Comparison of ENCODE assay signal across 13 cellular contexts in genomic region chr12:64650762-64651161, GRCh38. TPM values are rescaled to one million over a fixed set of nuclear protein-coding genes. Genes with fewer than 3 reads are reported as not detected.
DNase-seq lines count a peak whose midpoint lies in the region; ATAC-seq and TF ChIP-seq lines count a peak whose summit lies in the region.
"Had no signal": no experiment of that assay in that cellular context is flagged by ENCODE, and none has a peak within 500 bp of the region (broad histone marks: within the 10 kb centered on the region; RNA-seq: fewer than 3 reads in every experiment).

No MANE protein-coding gene starts in this region.

- no peak overlapping the region for H3K27ac ChIP-seq in CD4-positive, alpha-beta T cell (ENCODE audit: low read depth, low read length)
- H3K27ac ChIP-seq in Karpas-422 (ENCODE audit: low read length) (peak overlapping the region; percentile 59), esophagus muscularis mucosa (replicated peaks in 1 of 4) (peak overlapping the region; percentile 47 to 69 (median 56))

- H4K20me1 ChIP-seq in Karpas-422 (ENCODE audit: insufficient read depth, low read depth, low read length), result no peaks in the 10 kb centered on the region

- peak overlapping the region; percentile 48 for H3K27ac Mint-ChIP-seq in CD4-positive, alpha-beta T cell
- H3K27ac Mint-ChIP-seq in nephron progenitor cell, result peak overlapping the region; percentile 44

- POLR2A ChIA-PET in CD4-positive, alpha-beta T cell (lab: Charles Lee), result interaction anchor here (1.1 to 2.1 kb wide), 2 partner anchors 10 to 28 kb away, joined by 3 to 8 read pairs; no protein-coding TSS in a partner anchor

- H3K9me3 Mint-ChIP-seq in CD4-positive, alpha-beta T cell, result no peaks in the 10 kb centered on the region
- no peaks in the 10 kb centered on the region for H3K9me3 Mint-ChIP-seq in nephron progenitor cell
- H3K9me3 Mint-ChIP-seq: activated T-cell treated with anti-CD3 and anti-CD28 coated beads, Interleukin-2, amount 50 U/mL, for 4 hours had no signal

- H3K36me3 ChIP-seq in Karpas-422 (ENCODE audit: insufficient read depth, low read length) (no peaks in the 10 kb centered on the region), esophagus muscularis mucosa (no peaks in the 10 kb centered on the region)

- TF ChIP-seq EP300 in esophagus muscularis mucosa (IDR thresholded peaks at IDR 0.05), result no peak

- peaks cover 79% of the 10 kb centered on the region for H3K4me1 Mint-ChIP-seq in CD4-positive, alpha-beta T cell (ENCODE audit: low read depth)
- H3K4me1 Mint-ChIP-seq in nephron progenitor cell, result peaks cover 23% of the 10 kb centered on the region

- intact Hi-C loops in CD4-positive, alpha-beta T cell (cut with DNase I, micrococcal nuclease), result loop anchor here in 1 of 2 experiments (5.0 kb wide), 2 partner anchors 38 to 42 kb away; partner anchors contain the start of gene RASSF3
- intact Hi-C loops in esophagus muscularis mucosa (cut with DNase I), result no loop called here

- peaks cover 95% of the 10 kb centered on the region for H3K79me2 ChIP-seq in Karpas-422 (ENCODE audit: low read length)

- no peaks in the 10 kb centered on the region for H3K9me2 ChIP-seq in Karpas-422 (replicated peaks; ENCODE audit: insufficient read depth, low read length)

- no peak overlapping the region for H2AFZ ChIP-seq in Karpas-422 (ENCODE audit: low read length)

- no peak for DNase-seq in CD4-positive, alpha-beta T cell
- DNase-seq in Karpas-422 (no peak), esophagus muscularis mucosa (ENCODE audit: extremely low spot score) (no peak), nephron progenitor cell (no peak), NCI-H748 (lab: John Stamatoyannopoulos, UW; ENCODE audit: unreplicated experiment) (no peak), Kasumi-1 (lab: John Stamatoyannopoulos, UW) (no peak), NCI-H526 (lab: John Stamatoyannopoulos, UW) (no peak)
- no peak for DNase-seq in activated CD4-positive, alpha-beta T cell treated with anti-CD3 and anti-CD28 coated beads for 1 hour
- DNase-seq: activated T-cell treated with anti-CD3 and anti-CD28 coated beads, Interleukin-2, amount 50 U/mL, for 4 hours; cerebellar nuclear complex; NCI-H1930; posterior cingulate gyrus; T1000 had no signal

- peak overlapping the region; percentile 48 for H3K4me3 Mint-ChIP-seq in CD4-positive, alpha-beta T cell
- no peak overlapping the region for H3K4me3 Mint-ChIP-seq in nephron progenitor cell
- H3K4me3 Mint-ChIP-seq: activated T-cell treated with anti-CD3 and anti-CD28 coated beads, Interleukin-2, amount 50 U/mL, for 4 hours had no signal

- no peaks in the 10 kb centered on the region for H3K9me3 ChIP-seq in CD4-positive, alpha-beta T cell (ENCODE audit: control insufficient read depth, low read length)
- H3K9me3 ChIP-seq in Karpas-422 (ENCODE audit: low read length), result no peaks in the 10 kb centered on the region
- H3K9me3 ChIP-seq in esophagus muscularis mucosa, result no peaks in the 10 kb centered on the region

- TF ChIP-seq CTCF in CD4-positive, alpha-beta T cell (IDR thresholded peaks at IDR 0.05), result no peak
- TF ChIP-seq CTCF in esophagus muscularis mucosa (IDR thresholded peaks at IDR 0.05) (no peak), nephron progenitor cell (IDR thresholded peaks at IDR 0.05) (no peak)

- H3K4me2 ChIP-seq in Karpas-422 (ENCODE audit: low read depth, low read length, poor library complexity, severe bottlenecking), result peak overlapping the region; percentile 54

- H3K4me1 ChIP-seq in Karpas-422 (ENCODE audit: low read length), result peaks cover 66% of the 10 kb centered on the region
- peaks cover 29 to 83% (median 74%) of the 10 kb centered on the region in 4 donors for H3K4me1 ChIP-seq in esophagus muscularis mucosa

- ATAC-seq in CD4-positive, alpha-beta T cell (ENCODE audit: poor library complexity), result no peak
- ATAC-seq: activated T-cell treated with anti-CD3 and anti-CD28 coated beads, Interleukin-2, amount 50 U/mL, for 4 hours had no signal

- H3K36me3 Mint-ChIP-seq in CD4-positive, alpha-beta T cell (ENCODE audit: low read depth), result peaks cover 53% of the 10 kb centered on the region
- peaks cover 10% of the 10 kb centered on the region for H3K36me3 Mint-ChIP-seq in nephron progenitor cell (ENCODE audit: low read depth)

- no peaks in the 10 kb centered on the region for H3K27me3 ChIP-seq in CD4-positive, alpha-beta T cell (ENCODE audit: control insufficient read depth, insufficient read depth, low read length)
- no peaks in the 10 kb centered on the region for H3K27me3 ChIP-seq in Karpas-422 (ENCODE audit: low read length)
- no peaks in the 10 kb centered on the region for H3K27me3 ChIP-seq in esophagus muscularis mucosa

- H3K4me3 ChIP-seq in Karpas-422 (ENCODE audit: low read length) (no peak overlapping the region), esophagus muscularis mucosa (peak overlapping the region in 1 of 4 donors; percentile 12)

- 24% methylated on average over 4 of the region's 4 CpGs for WGBS in esophagus muscularis mucosa

- CTCF ChIA-PET in CD4-positive, alpha-beta T cell (lab: Charles Lee), result interaction anchor here (0.7 to 1.2 kb wide), 4 partner anchors 8 to 35 kb away, joined by 3 read pairs; no protein-coding TSS in a partner anchor

- no peaks in the 10 kb centered on the region for H3K27me3 Mint-ChIP-seq in CD4-positive, alpha-beta T cell
- no peaks in the 10 kb centered on the region for H3K27me3 Mint-ChIP-seq in nephron progenitor cell (ENCODE audit: low read depth, poor library complexity)

- TF ChIP-seq POLR2A in esophagus muscularis mucosa (IDR thresholded peaks at IDR 0.05; ENCODE audit: low read depth), result no peak

- no peak overlapping the region for H3K9ac ChIP-seq in Karpas-422 (ENCODE audit: low read length)

RNA-seq across cellular contexts. Expression of gene RASSF3, which starts 40.5 kb away (rescaled TPM):
- total RNA-seq in CD4-positive, alpha-beta T cell, result 100 to 1,000 TPM; 118 to 127 TPM
- total RNA-seq in Karpas-422 (2014; rRNA removed; shearing (Covaris generic); ENCODE audit: low replicate concordance), result 21.5 and 27.4 TPM in 2 replicates
- total RNA-seq in esophagus muscularis mucosa, result 100 to 1,000 TPM; 124 to 299 (median 229) TPM
